ENCODE assay signal across 1 cellular context in the genomic region with DNA sequence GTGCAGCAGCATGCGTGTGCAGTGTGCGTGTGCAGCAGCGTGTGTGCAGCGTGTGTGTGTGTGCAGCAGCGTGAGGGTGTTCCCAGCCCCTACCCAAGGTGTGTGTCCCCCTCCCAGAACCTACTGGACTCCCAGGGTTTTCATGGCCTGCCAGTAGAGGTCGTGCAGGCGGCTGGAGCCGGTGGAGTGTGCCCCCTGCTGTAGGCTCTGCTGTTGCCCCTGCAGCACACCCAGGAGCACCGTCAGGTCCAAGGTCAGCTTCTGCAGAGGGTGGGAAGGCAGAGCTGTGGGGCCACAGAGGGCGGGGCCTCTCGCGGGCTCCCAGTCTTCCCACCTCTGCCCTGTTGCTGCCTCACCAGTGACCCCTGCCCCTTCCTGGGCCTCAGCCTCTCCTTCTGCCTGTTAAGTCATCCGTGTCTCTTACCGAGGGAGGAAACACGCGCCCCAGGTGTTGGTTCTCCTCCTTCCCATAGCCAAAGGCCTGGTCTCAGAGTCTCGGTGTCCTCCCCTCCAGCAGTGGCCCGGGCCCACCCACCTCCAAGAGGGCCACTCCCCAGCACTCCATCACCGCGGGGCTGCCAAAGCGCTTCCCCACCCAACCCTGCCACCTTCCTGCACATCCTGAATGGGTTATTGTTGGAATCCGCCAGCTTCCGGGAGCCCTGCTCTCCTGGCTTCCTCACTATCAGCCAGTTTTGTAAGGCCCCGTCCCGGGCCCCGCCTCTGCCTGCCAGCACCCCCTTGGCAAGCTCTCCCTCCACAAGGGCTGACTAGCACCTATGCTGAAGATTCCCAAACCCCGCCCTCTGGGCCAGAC.
TF ChIP-seq lines count a peak whose summit lies in the region.

No MANE protein-coding gene starts in this region.

TF ChIP-seq in HCT116, 20 proteins besides CTCF, POLR2A, EP300 and RAD21:
- TF ChIP-seq ZNF274 (IDR thresholded peaks at IDR 0.05; ENCODE audit: low read depth, low read length) (no peak), SRF (IDR thresholded peaks at IDR 0.05; ENCODE audit: low read depth) (no peak), ZFX (IDR thresholded peaks at IDR 0.05) (no peak), EZH2phosphoT487 (IDR thresholded peaks at IDR 0.05; ENCODE audit: borderline replicate concordance) (no peak), TCF7L2 (IDR thresholded peaks at IDR 0.05; ENCODE audit: borderline replicate concordance, extremely low read depth, insufficient read depth, insufficient read length) (no peak), SIN3A (IDR thresholded peaks at IDR 0.05; ENCODE audit: low read depth) (no peak), CBX3 (IDR thresholded peaks at IDR 0.05; ENCODE audit: low read depth) (no peak), EGR1 (IDR thresholded peaks at IDR 0.05; ENCODE audit: low read depth) (no peak)
- TF ChIP-seq, protein P1, sequence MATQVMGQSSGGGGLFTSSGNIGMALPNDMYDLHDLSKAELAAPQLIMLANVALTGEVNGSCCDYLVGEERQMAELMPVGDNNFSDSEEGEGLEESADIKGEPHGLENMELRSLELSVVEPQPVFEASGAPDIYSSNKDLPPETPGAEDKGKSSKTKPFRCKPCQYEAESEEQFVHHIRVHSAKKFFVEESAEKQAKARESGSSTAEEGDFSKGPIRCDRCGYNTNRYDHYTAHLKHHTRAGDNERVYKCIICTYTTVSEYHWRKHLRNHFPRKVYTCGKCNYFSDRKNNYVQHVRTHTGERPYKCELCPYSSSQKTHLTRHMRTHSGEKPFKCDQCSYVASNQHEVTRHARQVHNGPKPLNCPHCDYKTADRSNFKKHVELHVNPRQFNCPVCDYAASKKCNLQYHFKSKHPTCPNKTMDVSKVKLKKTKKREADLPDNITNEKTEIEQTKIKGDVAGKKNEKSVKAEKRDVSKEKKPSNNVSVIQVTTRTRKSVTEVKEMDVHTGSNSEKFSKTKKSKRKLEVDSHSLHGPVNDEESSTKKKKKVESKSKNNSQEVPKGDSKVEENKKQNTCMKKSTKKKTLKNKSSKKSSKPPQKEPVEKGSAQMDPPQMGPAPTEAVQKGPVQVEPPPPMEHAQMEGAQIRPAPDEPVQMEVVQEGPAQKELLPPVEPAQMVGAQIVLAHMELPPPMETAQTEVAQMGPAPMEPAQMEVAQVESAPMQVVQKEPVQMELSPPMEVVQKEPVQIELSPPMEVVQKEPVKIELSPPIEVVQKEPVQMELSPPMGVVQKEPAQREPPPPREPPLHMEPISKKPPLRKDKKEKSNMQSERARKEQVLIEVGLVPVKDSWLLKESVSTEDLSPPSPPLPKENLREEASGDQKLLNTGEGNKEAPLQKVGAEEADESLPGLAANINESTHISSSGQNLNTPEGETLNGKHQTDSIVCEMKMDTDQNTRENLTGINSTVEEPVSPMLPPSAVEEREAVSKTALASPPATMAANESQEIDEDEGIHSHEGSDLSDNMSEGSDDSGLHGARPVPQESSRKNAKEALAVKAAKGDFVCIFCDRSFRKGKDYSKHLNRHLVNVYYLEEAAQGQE (IDR thresholded peaks at IDR 0.05; ENCODE audit: low read depth), result no peak
- TF ChIP-seq, protein P2, sequence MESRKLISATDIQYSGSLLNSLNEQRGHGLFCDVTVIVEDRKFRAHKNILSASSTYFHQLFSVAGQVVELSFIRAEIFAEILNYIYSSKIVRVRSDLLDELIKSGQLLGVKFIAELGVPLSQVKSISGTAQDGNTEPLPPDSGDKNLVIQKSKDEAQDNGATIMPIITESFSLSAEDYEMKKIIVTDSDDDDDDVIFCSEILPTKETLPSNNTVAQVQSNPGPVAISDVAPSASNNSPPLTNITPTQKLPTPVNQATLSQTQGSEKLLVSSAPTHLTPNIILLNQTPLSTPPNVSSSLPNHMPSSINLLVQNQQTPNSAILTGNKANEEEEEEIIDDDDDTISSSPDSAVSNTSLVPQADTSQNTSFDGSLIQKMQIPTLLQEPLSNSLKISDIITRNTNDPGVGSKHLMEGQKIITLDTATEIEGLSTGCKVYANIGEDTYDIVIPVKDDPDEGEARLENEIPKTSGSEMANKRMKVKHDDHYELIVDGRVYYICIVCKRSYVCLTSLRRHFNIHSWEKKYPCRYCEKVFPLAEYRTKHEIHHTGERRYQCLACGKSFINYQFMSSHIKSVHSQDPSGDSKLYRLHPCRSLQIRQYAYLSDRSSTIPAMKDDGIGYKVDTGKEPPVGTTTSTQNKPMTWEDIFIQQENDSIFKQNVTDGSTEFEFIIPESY (IDR thresholded peaks at IDR 0.05; ENCODE audit: extremely low read depth, insufficient replicate concordance, low read length), result no peak
- TF ChIP-seq, protein P3, sequence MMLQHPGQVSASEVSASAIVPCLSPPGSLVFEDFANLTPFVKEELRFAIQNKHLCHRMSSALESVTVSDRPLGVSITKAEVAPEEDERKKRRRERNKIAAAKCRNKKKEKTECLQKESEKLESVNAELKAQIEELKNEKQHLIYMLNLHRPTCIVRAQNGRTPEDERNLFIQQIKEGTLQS (IDR thresholded peaks at IDR 0.05), result no peak
